8 cellular contexts compared by ENCODE assay signal in genomic region chr9:128254855-128255759, GRCh38. TPM values are rescaled to one million over a fixed set of nuclear protein-coding genes. Genes with fewer than 3 reads are reported as not detected.
DNase-seq lines count a peak whose midpoint lies in the region; ATAC-seq, FAIRE-seq and TF ChIP-seq lines count a peak whose summit lies in the region.

No MANE protein-coding gene starts in this region.

- peak; percentile 72 for ATAC-seq in left lobe of liver
- no peak for ATAC-seq in HG02798 (IDR thresholded peaks at IDR 0.05; ENCODE audit: poor library complexity, unreplicated experiment)
- ATAC-seq in HG03097 (IDR thresholded peaks at IDR 0.05; ENCODE audit: low FRiP score, unreplicated experiment) = no peak

- H3K27ac ChIP-seq in VCaP = no peak overlapping the region

- peaks cover 16% of the 10 kb centered on the region for H3K36me3 ChIP-seq in bronchial epithelial cell (ENCODE audit: control insufficient read depth, insufficient read depth, low read length)

- TF ChIP-seq CTCF in LNCAP (IDR thresholded peaks at IDR 0.05) = peak; percentile 93
- TF ChIP-seq CTCF in VCaP (conservative IDR thresholded peaks at IDR 0.05) = peak; percentile 92
- TF ChIP-seq CTCF in bronchial epithelial cell (IDR thresholded peaks at IDR 0.05; ENCODE audit: insufficient read depth, low read length, severe bottlenecking) = peak; percentile 92

- H3K27me3 ChIP-seq in bronchial epithelial cell (ENCODE audit: control insufficient read depth, insufficient read depth, low read length) = no peaks in the 10 kb centered on the region

- FAIRE-seq in bronchial epithelial cell (lab: Jason Lieb, UNC) = no peak

- DNase-seq in GDM1 (lab: John Stamatoyannopoulos, UW) = peak; percentile 9
- no peak for DNase-seq in bronchial epithelial cell (ENCODE audit: low read depth)
- no peak for DNase-seq in left lobe of liver (ENCODE audit: low spot score)
- peak; percentile 28 for DNase-seq in stimulated activated CD8-positive, alpha-beta memory T cell treated with anti-CD3 and anti-CD28 coated beads, Interleukin-12 subunit alpha, Interleukin-12 subunit beta, amount 100 ng/mL, for 24 hours (ENCODE audit: extremely low read depth)

- H3K4me3 ChIP-seq in bronchial epithelial cell (ENCODE audit: low read depth, low read length) = no peak overlapping the region

RNA-seq across cellular contexts. Expression of gene GOLGA2, which starts 20.7 kb away (rescaled TPM):
- total RNA-seq in bronchial epithelial cell = 54.8 and 70.9 TPM in 2 replicates
- 34.8 TPM for total RNA-seq in left lobe of liver

RNA-seq across cellular contexts. Expression of gene SWI5, which starts 21.0 kb away (rescaled TPM):
- total RNA-seq in bronchial epithelial cell (30.0 and 30.7 TPM in 2 replicates), left lobe of liver (17.8 TPM)

RNA-seq across cellular contexts. Expression of gene DNM1, which starts 51.9 kb away (rescaled TPM):
- total RNA-seq in bronchial epithelial cell (0.53 and 0.77 TPM in 2 replicates), left lobe of liver (3.7 TPM)

Comparison
In these comparisons a context has a peak if more than half of its experiments do, and no peak if none do; other contexts are left out.
1. DNase-seq: peak in GDM1 (single experiment) and stimulated activated CD8-positive, alpha-beta memory T cell treated with anti-CD3 and anti-CD28 coated beads, Interleukin-12 subunit alpha, Interleukin-12 subunit beta, amount 100 ng/mL, for 24 hours (single experiment); none in bronchial epithelial cell (single experiment) and left lobe of liver (single experiment).
2. Peak in every context shown above with its lines, with median percentiles within 50 percentile points of each other: CTCF ChIP-seq.